ENCODE assay signal across 9 cellular contexts in the genomic region with DNA sequence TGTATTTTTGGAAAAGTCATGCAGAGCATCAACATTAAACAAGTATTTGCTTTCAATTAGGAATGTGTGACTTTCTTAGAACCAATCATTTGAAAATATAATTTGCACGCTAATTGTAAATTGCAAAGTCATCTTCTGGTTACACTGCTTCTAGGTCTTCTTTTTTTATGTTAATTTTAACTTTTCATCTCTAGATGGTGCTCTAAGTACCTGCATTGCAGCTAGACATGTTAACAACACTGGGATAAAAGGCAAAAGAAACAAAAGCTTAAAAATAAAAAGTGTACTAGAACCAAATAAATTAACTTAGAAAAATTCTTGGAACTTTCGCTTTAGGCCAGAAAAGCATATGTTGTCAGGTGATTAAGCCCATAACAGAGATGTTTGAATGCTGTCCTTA.
DNase-seq lines count a peak whose midpoint lies in the region; ATAC-seq, FAIRE-seq and TF ChIP-seq lines count a peak whose summit lies in the region.
"Had no signal": no experiment of that assay in that cellular context is flagged by ENCODE, and none has a peak within 500 bp of the region (broad histone marks: within the 10 kb centered on the region; RNA-seq: fewer than 3 reads in every experiment).

No MANE protein-coding gene starts in this region.

- no peak for FAIRE-seq in small intestine (lab: Jason Lieb, UNC)
- FAIRE-seq: keratinocyte had no signal

- no peak overlapping the region for H3K27ac ChIP-seq in HEK293 (ENCODE audit: extremely low read depth, low read depth, low read length)
- H3K27ac ChIP-seq in small intestine (ENCODE audit: low read depth in 1 of 2, low read length in 1 of 2) = no peak overlapping the region
- no peak overlapping the region for H3K27ac ChIP-seq in lower lobe of right lung

- intact Hi-C loops in lower lobe of right lung (cut with DNase I) = no loop called here

- no peak overlapping the region for H3K4me3 ChIP-seq in HEK293 (ENCODE audit: low read depth, low read length)
- no peak overlapping the region for H3K4me3 ChIP-seq in choroid plexus epithelial cell (ENCODE audit: low read depth, low read length)
- no peak overlapping the region for H3K4me3 ChIP-seq in small intestine (ENCODE audit: low read depth in 1 of 2, low read length in 2 of 2)
- H3K4me3 ChIP-seq in lower lobe of right lung = no peak overlapping the region

- H3K4me1 ChIP-seq in HEK293 (ENCODE audit: control insufficient read depth, insufficient read depth, low read length) (no peaks in the 10 kb centered on the region), small intestine (ENCODE audit: control insufficient read depth in 2 of 2, insufficient read depth in 1 of 2, low read depth in 1 of 2, low read length in 1 of 2) (no peaks in the 10 kb centered on the region), lower lobe of right lung (no peaks in the 10 kb centered on the region)

- DNase-seq in NCI-H460 (ENCODE audit: extremely low read depth, low read depth) (peak; percentile 50), choroid plexus epithelial cell (ENCODE audit: low read depth) (peak; percentile 79), pulmonary artery endothelial cell (ENCODE audit: low read depth, low spot score) (peak; percentile 4), small intestine (no peak), lower lobe of right lung (no peak)
- DNase-seq: activated CD4-positive, alpha-beta T cell treated with anti-CD3 and anti-CD28 coated beads, Interleukin-2, amount 50 U/mL, for 1 hour had no signal

- 51 to 66% (median 60%) methylated on average over 2 of the region's 2 CpGs for WGBS in small intestine, 3 donors

- H3K27me3 ChIP-seq in small intestine (ENCODE audit: control insufficient read depth in 2 of 2, insufficient read depth in 2 of 2, low read length in 2 of 2) (no peaks in the 10 kb centered on the region), lower lobe of right lung (ENCODE audit: low read depth) (no peaks in the 10 kb centered on the region)

- ATAC-seq in HG02981 (IDR thresholded peaks at IDR 0.05; ENCODE audit: unreplicated experiment) (no peak), lower lobe of right lung (no peak)

- TF ChIP-seq CTCF in HEK293 (tag by site-specific recombination; IDR thresholded peaks at IDR 0.05) (no peak), choroid plexus epithelial cell (conservative IDR thresholded peaks at IDR 0.05; ENCODE audit: low read depth, low read length) (peak; percentile 62), lower lobe of right lung (IDR thresholded peaks at IDR 0.05) (no peak)

- CTCF ChIA-PET in HEK293 (lab: Yijun Ruan, JAX) = interaction anchor here (0.6 kb wide), 1 partner anchor 473 kb away, joined by 4 read pairs; no protein-coding TSS in a partner anchor

- POLR2A ChIA-PET in HEK293 (lab: Yijun Ruan, JAX) = no interaction called here

- H3K9me3 ChIP-seq in HEK293 (ENCODE audit: control insufficient read depth, insufficient read depth, low read depth, low read length) = no peaks in the 10 kb centered on the region
- no peaks in the 10 kb centered on the region for H3K9me3 ChIP-seq in small intestine (ENCODE audit: control insufficient read depth, low read depth)
- no peaks in the 10 kb centered on the region for H3K9me3 ChIP-seq in lower lobe of right lung

- H3K36me3 ChIP-seq in HEK293 (ENCODE audit: control insufficient read depth in 2 of 2, insufficient read depth in 1 of 2, low read length in 2 of 2) (no peaks in the 10 kb centered on the region), small intestine (ENCODE audit: control insufficient read depth in 2 of 2, insufficient read depth in 2 of 2, low read length in 2 of 2) (no peaks in the 10 kb centered on the region), lower lobe of right lung (no peaks in the 10 kb centered on the region)

TF ChIP-seq in HEK293, 187 proteins besides CTCF, POLR2A, EP300 and RAD21:
- TF ChIP-seq IKZF3 (tag by site-specific recombination; IDR thresholded peaks at IDR 0.05) (no peak), ZNF654 (tag by site-specific recombination; IDR thresholded peaks at IDR 0.05; ENCODE audit: low read depth) (peak; percentile 14; the same call in 1 of the 2 replicates), TRIM28 (IDR thresholded peaks at IDR 0.05; ENCODE audit: borderline replicate concordance, low read length) (peak; percentile 54; the same call in 1 of the 2 replicates)

Comparison
In these comparisons a context has a peak if more than half of its experiments do, and no peak if none do; other contexts are left out.
1. DNase-seq: peak in NCI-H460 (single experiment), choroid plexus epithelial cell (single experiment) and pulmonary artery endothelial cell (single experiment); none in small intestine (single experiment) and lower lobe of right lung (single experiment).